In the genomic region with DNA sequence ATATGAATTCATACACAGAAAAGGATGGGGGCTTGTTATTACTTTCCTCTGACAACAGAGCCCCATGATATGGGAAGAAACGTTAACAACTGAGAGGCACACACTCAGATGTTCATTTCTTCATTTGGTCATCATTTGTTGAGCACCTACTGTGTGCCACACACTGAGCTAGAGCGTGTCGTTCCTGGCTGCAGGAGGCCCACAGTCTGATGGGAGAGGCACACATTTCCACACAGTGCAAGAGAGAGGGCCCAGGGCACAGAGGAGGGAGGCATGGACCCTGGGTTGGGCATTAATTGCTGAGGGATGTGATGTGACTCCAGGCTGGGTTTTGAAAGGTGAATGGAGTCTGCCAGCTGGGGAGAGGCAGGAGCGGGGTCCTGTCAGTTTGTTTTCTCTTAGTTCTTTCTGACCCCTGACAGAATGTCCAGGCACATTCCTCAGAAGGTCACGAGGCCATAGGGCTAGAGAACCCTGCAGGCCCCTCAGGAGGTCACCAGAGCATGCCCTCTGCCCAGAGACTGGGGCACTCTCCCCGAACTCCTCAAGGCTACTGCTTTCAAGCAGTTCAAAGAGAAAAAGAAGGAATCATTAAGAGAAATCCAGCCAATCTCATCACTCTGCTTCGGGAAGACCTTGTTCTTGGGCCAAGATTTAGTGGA, we compare ENCODE assay signal across 1 cellular context.
TF ChIP-seq lines count a peak whose summit lies in the region.

No MANE protein-coding gene starts in this region.

TF ChIP-seq in HepG2, 621 proteins besides CTCF, POLR2A, EP300 and RAD21 (continued from another document):
- TF ChIP-seq, protein P1, sequence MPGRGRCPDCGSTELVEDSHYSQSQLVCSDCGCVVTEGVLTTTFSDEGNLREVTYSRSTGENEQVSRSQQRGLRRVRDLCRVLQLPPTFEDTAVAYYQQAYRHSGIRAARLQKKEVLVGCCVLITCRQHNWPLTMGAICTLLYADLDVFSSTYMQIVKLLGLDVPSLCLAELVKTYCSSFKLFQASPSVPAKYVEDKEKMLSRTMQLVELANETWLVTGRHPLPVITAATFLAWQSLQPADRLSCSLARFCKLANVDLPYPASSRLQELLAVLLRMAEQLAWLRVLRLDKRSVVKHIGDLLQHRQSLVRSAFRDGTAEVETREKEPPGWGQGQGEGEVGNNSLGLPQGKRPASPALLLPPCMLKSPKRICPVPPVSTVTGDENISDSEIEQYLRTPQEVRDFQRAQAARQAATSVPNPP (CRISPR knock-in tag; IDR thresholded peaks at IDR 0.05) = no peak
- TF ChIP-seq RCOR2 (CRISPR knock-in tag; IDR thresholded peaks at IDR 0.05) (no peak), PAXIP1 (CRISPR knock-in tag; conservative IDR thresholded peaks at IDR 0.05) (0 out of 2 replicates have a peak, but pooled peaks have one; percentile 15), SP1 (IDR thresholded peaks at IDR 0.05) (no peak), SP1 (CRISPR knock-in tag; IDR thresholded peaks at IDR 0.05) (no peak), RXRA (CRISPR knock-in tag; IDR thresholded peaks at IDR 0.05) (0 out of 2 replicates have a peak, but pooled peaks have one; percentile 27), ZKSCAN1 (IDR thresholded peaks at IDR 0.05; ENCODE audit: low read length) (0 out of 2 replicates have a peak, but pooled peaks have one; percentile 55), RARA (CRISPR knock-in tag; IDR thresholded peaks at IDR 0.05) (0 out of 2 replicates have a peak, but pooled peaks have one; percentile 22), PPARG (CRISPR knock-in tag; conservative IDR thresholded peaks at IDR 0.05) (no peak), CEBPG (CRISPR knock-in tag; IDR thresholded peaks at IDR 0.05) (no peak), NR2F2 (IDR thresholded peaks at IDR 0.05; ENCODE audit: borderline replicate concordance, low read depth) (peak; percentile 42; the same call in 1 of the 2 replicates), HNF4A (CRISPR knock-in tag; IDR thresholded peaks at IDR 0.05) (0 out of 2 replicates have a peak, but pooled peaks have one; percentile 6), ZSCAN22 (CRISPR knock-in tag; IDR thresholded peaks at IDR 0.05) (peak; percentile 86; the same call in 1 of the 2 replicates), KDM2A (CRISPR knock-in tag; IDR thresholded peaks at IDR 0.05; ENCODE audit: borderline replicate concordance, low read depth) (no peak)
- TF ChIP-seq, protein P2, sequence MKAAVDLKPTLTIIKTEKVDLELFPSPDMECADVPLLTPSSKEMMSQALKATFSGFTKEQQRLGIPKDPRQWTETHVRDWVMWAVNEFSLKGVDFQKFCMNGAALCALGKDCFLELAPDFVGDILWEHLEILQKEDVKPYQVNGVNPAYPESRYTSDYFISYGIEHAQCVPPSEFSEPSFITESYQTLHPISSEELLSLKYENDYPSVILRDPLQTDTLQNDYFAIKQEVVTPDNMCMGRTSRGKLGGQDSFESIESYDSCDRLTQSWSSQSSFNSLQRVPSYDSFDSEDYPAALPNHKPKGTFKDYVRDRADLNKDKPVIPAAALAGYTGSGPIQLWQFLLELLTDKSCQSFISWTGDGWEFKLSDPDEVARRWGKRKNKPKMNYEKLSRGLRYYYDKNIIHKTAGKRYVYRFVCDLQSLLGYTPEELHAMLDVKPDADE (CRISPR knock-in tag; IDR thresholded peaks at IDR 0.05) = no peak
